Comparison of ENCODE assay signal across 9 cellular contexts in the genomic region with DNA sequence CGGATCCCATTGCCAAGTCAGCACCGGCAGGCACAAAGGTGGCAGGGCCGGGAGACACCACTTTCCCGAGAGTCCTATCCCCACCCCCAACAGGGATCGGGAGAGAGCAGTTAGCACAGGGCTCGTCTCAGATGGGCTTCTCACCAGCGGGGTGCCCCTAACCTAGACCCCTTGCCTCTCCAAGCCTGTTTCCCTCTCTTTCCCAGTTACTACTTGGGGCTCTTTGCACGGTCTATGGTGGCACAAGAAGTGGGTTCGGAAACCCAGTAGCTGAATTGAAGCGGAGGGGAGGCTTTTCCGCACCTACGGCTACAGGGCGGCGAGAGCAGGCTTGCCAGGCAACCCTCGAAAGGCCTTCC. TPM values are rescaled to one million over a fixed set of nuclear protein-coding genes. Genes with fewer than 3 reads are reported as not detected.
DNase-seq lines count a peak whose midpoint lies in the region; ATAC-seq and TF ChIP-seq lines count a peak whose summit lies in the region.
"Had no signal": no experiment of that assay in that cellular context is flagged by ENCODE, and none has a peak within 500 bp of the region (broad histone marks: within the 10 kb centered on the region; RNA-seq: fewer than 3 reads in every experiment).

No MANE protein-coding gene starts in this region.

- no peak overlapping the region for H3K27ac Mint-ChIP-seq in stimulated activated effector memory CD8-positive, alpha-beta T cell treated with anti-CD3 and anti-CD28 coated beads, Interleukin-12 subunit alpha, Interleukin-12 subunit beta, amount 100 ng/mL, for 72 hours

- H3K4me1 ChIP-seq in NT2/D1 (ENCODE audit: insufficient read depth, insufficient read length) (peaks cover 14% of the 10 kb centered on the region), colonic mucosa (peaks cover 4% of the 10 kb centered on the region)

- DNase-seq in NT2/D1 (ENCODE audit: low read depth, low spot score) (no peak), colonic mucosa (no peak), lower leg skin (ENCODE audit: low spot score in 2 of 2) (no peak), hypothalamus (lab: John Stamatoyannopoulos, UW) (no peak), NCI-H2171 (lab: John Stamatoyannopoulos, UW) (no peak), NCI-H2227 treated with DMSO at 0.1 percent for 48 hours (lab: John Stamatoyannopoulos, UW) (no peak)
- DNase-seq in stimulated activated effector memory CD8-positive, alpha-beta T cell treated with anti-CD3 and anti-CD28 coated beads, Interleukin-12 subunit alpha, Interleukin-12 subunit beta, amount 100 ng/mL, for 72 hours (ENCODE audit: low spot score in 2 of 2): no peak
- DNase-seq: PC-3 had no signal

- H3K4me1 Mint-ChIP-seq in stimulated activated effector memory CD8-positive, alpha-beta T cell treated with anti-CD3 and anti-CD28 coated beads, Interleukin-12 subunit alpha, Interleukin-12 subunit beta, amount 100 ng/mL, for 72 hours: peaks cover 27% of the 10 kb centered on the region

- H3K27ac ChIP-seq in colonic mucosa: peak overlapping the region; percentile 53

- peak overlapping the region; percentile 47 for H3K4me3 Mint-ChIP-seq in stimulated activated effector memory CD8-positive, alpha-beta T cell treated with anti-CD3 and anti-CD28 coated beads, Interleukin-12 subunit alpha, Interleukin-12 subunit beta, amount 100 ng/mL, for 72 hours

- TF ChIP-seq CTCF in colonic mucosa (IDR thresholded peaks at IDR 0.05) (no peak), lower leg skin (IDR thresholded peaks at IDR 0.05) (no peak)

- intact Hi-C loops in colonic mucosa (cut with DNase I) (no loop called here), lower leg skin (cut with DNase I; ENCODE audit: low total_unique reads) (no loop called here)

- H3K27me3 ChIP-seq in NT2/D1 (ENCODE audit: insufficient read depth, insufficient read length) (peaks cover 72% of the 10 kb centered on the region), colonic mucosa (peaks cover 31% of the 10 kb centered on the region)

- peak overlapping the region; percentile 68 for H3K9ac ChIP-seq in NT2/D1 (ENCODE audit: insufficient read length, low read depth)
- peak overlapping the region in 1 of 2 donors; percentile 53 for H3K9ac ChIP-seq in colonic mucosa (ENCODE audit: low read depth in 2 of 2, low read length in 2 of 2)

- TF ChIP-seq POLR2A in lower leg skin (IDR thresholded peaks at IDR 0.05): no peak

- H3K36me3 Mint-ChIP-seq in stimulated activated effector memory CD8-positive, alpha-beta T cell treated with anti-CD3 and anti-CD28 coated beads, Interleukin-12 subunit alpha, Interleukin-12 subunit beta, amount 100 ng/mL, for 72 hours: no peaks in the 10 kb centered on the region

- H3K36me3 ChIP-seq in NT2/D1 (ENCODE audit: insufficient read depth, insufficient read length, low read length): no peaks in the 10 kb centered on the region
- no peaks in the 10 kb centered on the region for H3K36me3 ChIP-seq in colonic mucosa

- H3K4me3 ChIP-seq in NT2/D1 (ENCODE audit: insufficient read length, low read depth) (peak overlapping the region; percentile 59), colonic mucosa (peak overlapping the region; percentile 45), lower leg skin (ENCODE audit: low read depth, poor library complexity, severe bottlenecking) (peak overlapping the region; percentile 25)

- 11 to 26% methylated on average over 14 to 15 of the region's 15 CpGs for WGBS in lower leg skin, 2 donors

- H3K9me3 ChIP-seq in NT2/D1 (ENCODE audit: insufficient read depth, low read length) (no peaks in the 10 kb centered on the region), colonic mucosa (no peaks in the 10 kb centered on the region)

- no peaks in the 10 kb centered on the region for H3K9me3 Mint-ChIP-seq in stimulated activated effector memory CD8-positive, alpha-beta T cell treated with anti-CD3 and anti-CD28 coated beads, Interleukin-12 subunit alpha, Interleukin-12 subunit beta, amount 100 ng/mL, for 72 hours

- no peak for ATAC-seq in stimulated activated effector memory CD8-positive, alpha-beta T cell treated with anti-CD3 and anti-CD28 coated beads, Interleukin-12 subunit alpha, Interleukin-12 subunit beta, amount 100 ng/mL, for 72 hours
- ATAC-seq in HG02884 (IDR thresholded peaks at IDR 0.05; ENCODE audit: unreplicated experiment): no peak
- ATAC-seq: PC-3 had no signal

RNA-seq across cellular contexts. Expression of gene EFCC1, which starts 0.4 kb away (rescaled TPM):
- 1 to 10 TPM; 1.3 to 1.7 TPM for total RNA-seq in colonic mucosa
- 1 to 10 TPM in 3 of 4 donors, under 1 TPM in 1; 0.80 to 3.0 (median 2.2) TPM for total RNA-seq in lower leg skin
- total RNA-seq: PC-3 had no signal

RNA-seq across cellular contexts. Expression of gene CFAP92, which starts 6.8 kb away (rescaled TPM):
- total RNA-seq in colonic mucosa: 1 to 10 TPM in 1 of 2 donors, under 1 TPM in 1; 0.77 to 1.2 TPM
- under 1 TPM; 0.19 to 0.59 (median 0.25) TPM for total RNA-seq in lower leg skin

RNA-seq across cellular contexts. Expression of gene GP9, which starts 59.9 kb away (rescaled TPM):
- under 1 TPM in 1 of 2 donors, not detected in 1; 0.37 TPM for total RNA-seq in colonic mucosa
- not detected for total RNA-seq in lower leg skin
- total RNA-seq: PC-3 had no signal
